In the genomic region with DNA sequence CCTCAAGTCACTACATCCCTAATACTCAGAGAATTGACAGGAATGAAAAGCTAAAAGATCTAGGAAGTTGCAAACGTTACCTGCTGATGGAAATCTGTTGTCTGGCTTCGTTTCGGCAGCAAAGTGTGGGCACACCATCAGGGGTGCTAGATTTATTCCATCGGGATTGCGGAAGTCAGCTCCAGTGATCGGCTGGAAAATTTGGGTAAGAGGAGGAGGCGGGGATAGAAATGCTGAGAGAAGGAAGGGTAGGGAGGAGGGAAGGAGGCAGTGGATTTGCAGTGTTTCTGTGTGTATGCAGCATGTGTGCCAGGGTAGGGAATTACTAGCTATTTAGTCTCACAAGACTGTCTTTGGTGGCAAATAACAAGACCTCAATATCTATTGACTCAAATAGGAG, we compare ENCODE assay signal across 11 cellular contexts. TPM values are rescaled to one million over a fixed set of nuclear protein-coding genes. Genes with fewer than 3 reads are reported as not detected.
DNase-seq lines count a peak whose midpoint lies in the region; ATAC-seq and TF ChIP-seq lines count a peak whose summit lies in the region.
"Had no signal": no experiment of that assay in that cellular context is flagged by ENCODE, and none has a peak within 500 bp of the region (broad histone marks: within the 10 kb centered on the region; RNA-seq: fewer than 3 reads in every experiment).

A gene (minus strand): TSS at position 127 of the 400 bp plus-strand sequence. CDS start 1,455 bp downstream, outside the sequence.

- no peak for TF ChIP-seq CTCF in foreskin keratinocyte (conservative IDR thresholded peaks at IDR 0.05)
- TF ChIP-seq CTCF in right lobe of liver (IDR thresholded peaks at IDR 0.05) = no peak

- DNase-seq in Ammon's horn (ENCODE audit: low spot score) = peak; percentile 24
- no peak for DNase-seq in T-cell
- DNase-seq in foreskin keratinocyte = no peak
- DNase-seq in pulmonary artery endothelial cell (ENCODE audit: low read depth, low spot score) = no peak
- DNase-seq in right lobe of liver = no peak
- no peak for DNase-seq in activated effector memory CD4-positive, alpha-beta T cell treated with anti-CD3 and anti-CD28 coated beads, Interleukin-2, amount 50 U/mL, for 16 hours
- DNase-seq: activated effector memory CD4-positive, alpha-beta T cell treated with Interleukin-2 at 50 U/mL for 16 hours; SHP77 had no signal

- H3K36me3 Mint-ChIP-seq in T-cell = peaks cover 9% of the 10 kb centered on the region

- POLR2A ChIA-PET in T-cell (lab: Charles Lee) = no interaction called here

- intact Hi-C loops in right lobe of liver (cut with DNase I) = no loop called here

- CTCF ChIA-PET in T-cell (lab: Charles Lee) = no interaction called here

- no peak for ATAC-seq in T-cell (replicated peaks in 1 of 4)
- ATAC-seq in foreskin keratinocyte = no peak
- ATAC-seq in right lobe of liver = no peak
- no peak for ATAC-seq in HG02981 (IDR thresholded peaks at IDR 0.05; ENCODE audit: unreplicated experiment)
- no peak for ATAC-seq in HG03139 (IDR thresholded peaks at IDR 0.05; ENCODE audit: unreplicated experiment)
- ATAC-seq: HepG2 had no signal

- TF ChIP-seq POLR2A in right lobe of liver (IDR thresholded peaks at IDR 0.05) = no peak

- H3K36me3 ChIP-seq in right lobe of liver = peaks cover 0 to 24% (median 13%) of the 10 kb centered on the region in 4 donors

- H3K9me3 ChIP-seq in right lobe of liver = no peaks in the 10 kb centered on the region

- H3K27ac Mint-ChIP-seq in T-cell = no peak within 1 kb of the TSS

- peak within 1 kb of the TSS in 2 of 3 donors; percentile 0 to 43 for H3K4me3 Mint-ChIP-seq in T-cell

- H3K4me1 ChIP-seq in foreskin keratinocyte (peaks cover 21% of the 10 kb centered on the region), right lobe of liver (peaks cover 0 to 6% (median 0%) of the 10 kb centered on the region in 4 donors)

- H3K27ac ChIP-seq in foreskin keratinocyte = peak within 1 kb of the TSS; percentile 18
- H3K27ac ChIP-seq in right lobe of liver = no peak within 1 kb of the TSS

- no peaks in the 10 kb centered on the region for H3K27me3 Mint-ChIP-seq in T-cell

- WGBS in right lobe of liver (ENCODE audit: insufficient coverage, low coverage, low lambda C conversion rate, missing lambda C conversion rate) = 75% methylated on average over 7 of the region's 7 CpGs

- H3K27me3 ChIP-seq in foreskin keratinocyte = no peaks in the 10 kb centered on the region
- H3K27me3 ChIP-seq in right lobe of liver = no peaks in the 10 kb centered on the region

- no peak within 1 kb of the TSS for H3K4me3 ChIP-seq in right lobe of liver

- no peaks in the 10 kb centered on the region for H3K9me3 Mint-ChIP-seq in T-cell

- peaks cover 16 to 22% (median 16%) of the 10 kb centered on the region in 3 donors for H3K4me1 Mint-ChIP-seq in T-cell

RNA-seq across cellular contexts. Expression of the gene that starts here (rescaled TPM):
- total RNA-seq in T-cell (10 to 100 TPM in 2 of 5 donors, 1 to 10 TPM in 3; 6.1 to 14.1 (median 7.3) TPM), foreskin keratinocyte (6.1 and 7.2 TPM in 2 replicates), pulmonary artery endothelial cell (20.5 and 194 TPM in 2 replicates), right lobe of liver (1 to 10 TPM; 1.5 to 3.8 (median 2.6) TPM)
- polyA plus RNA-seq in foreskin keratinocyte = 5.8 and 7.2 TPM in 2 replicates
